ENCODE assay signal across 9 cellular contexts in genomic region chr6:34663887-34664269, GRCh38. TPM values are rescaled to one million over a fixed set of nuclear protein-coding genes. Genes with fewer than 3 reads are reported as not detected.
DNase-seq lines count a peak whose midpoint lies in the region; ATAC-seq lines count a peak whose summit lies in the region.
"Had no signal": no experiment of that assay in that cellular context is flagged by ENCODE, and none has a peak within 500 bp of the region (broad histone marks: within the 10 kb centered on the region; RNA-seq: fewer than 3 reads in every experiment).

No MANE protein-coding gene starts in this region.

- H3K4me3 Mint-ChIP-seq in activated CD4-positive, alpha-beta T cell treated with anti-CD3 and anti-CD28 coated beads, Interleukin-2, amount 10 ng/mL, durations not matched to agents 24 days and 14 days, result peak overlapping the region; percentile 43
- no peak overlapping the region for H3K4me3 Mint-ChIP-seq in T-cell
- H3K4me3 Mint-ChIP-seq in stimulated activated naive CD8-positive, alpha-beta T cell treated with anti-CD3 and anti-CD28 coated beads, Interleukin-15, amount 100 ng/mL, for 72 hours, result peak overlapping the region in 1 of 2 donors; percentile 48

- peaks cover 14% of the 10 kb centered on the region for H3K36me3 Mint-ChIP-seq in activated CD4-positive, alpha-beta T cell treated with anti-CD3 and anti-CD28 coated beads, Interleukin-2, amount 10 ng/mL, durations not matched to agents 24 days and 14 days (ENCODE audit: low read depth)
- peaks cover 10% of the 10 kb centered on the region for H3K36me3 Mint-ChIP-seq in T-cell

- H3K4me1 Mint-ChIP-seq in activated CD4-positive, alpha-beta T cell treated with anti-CD3 and anti-CD28 coated beads, Interleukin-2, amount 10 ng/mL, durations not matched to agents 24 days and 14 days, result peaks cover 28% of the 10 kb centered on the region
- H3K4me1 Mint-ChIP-seq in T-cell, result peaks cover 58 to 67% (median 64%) of the 10 kb centered on the region in 3 donors
- peaks cover 55% of the 10 kb centered on the region for H3K4me1 Mint-ChIP-seq in stimulated activated naive CD8-positive, alpha-beta T cell treated with anti-CD3 and anti-CD28 coated beads, Interleukin-15, amount 100 ng/mL, for 72 hours

- H3K27ac Mint-ChIP-seq in activated CD4-positive, alpha-beta T cell treated with anti-CD3 and anti-CD28 coated beads, Interleukin-2, amount 10 ng/mL, durations not matched to agents 24 days and 14 days, result peak overlapping the region; percentile 82
- peak overlapping the region; percentile 45 to 93 for H3K27ac Mint-ChIP-seq in T-cell
- peak overlapping the region; percentile 84 to 89 for H3K27ac Mint-ChIP-seq in stimulated activated naive CD8-positive, alpha-beta T cell treated with anti-CD3 and anti-CD28 coated beads, Interleukin-15, amount 100 ng/mL, for 72 hours

- POLR2A ChIA-PET in T-cell (lab: Charles Lee), result no interaction called here

- no peaks in the 10 kb centered on the region for H3K27me3 Mint-ChIP-seq in activated CD4-positive, alpha-beta T cell treated with anti-CD3 and anti-CD28 coated beads, Interleukin-2, amount 10 ng/mL, durations not matched to agents 24 days and 14 days
- H3K27me3 Mint-ChIP-seq in T-cell, result no peaks in the 10 kb centered on the region
- H3K27me3 Mint-ChIP-seq in stimulated activated naive CD8-positive, alpha-beta T cell treated with anti-CD3 and anti-CD28 coated beads, Interleukin-15, amount 100 ng/mL, for 72 hours, result no peaks in the 10 kb centered on the region

- intact Hi-C loops in activated CD4-positive, alpha-beta T cell treated with anti-CD3 and anti-CD28 coated beads, Interleukin-2, amount 10 ng/mL, durations not matched to agents 24 days and 14 days (cut with micrococcal nuclease), result no loop called here

- H3K9me3 Mint-ChIP-seq in activated CD4-positive, alpha-beta T cell treated with anti-CD3 and anti-CD28 coated beads, Interleukin-2, amount 10 ng/mL, durations not matched to agents 24 days and 14 days, result peaks cover 7% of the 10 kb centered on the region
- H3K9me3 Mint-ChIP-seq in T-cell, result no peaks in the 10 kb centered on the region
- H3K9me3 Mint-ChIP-seq in stimulated activated naive CD8-positive, alpha-beta T cell treated with anti-CD3 and anti-CD28 coated beads, Interleukin-15, amount 100 ng/mL, for 72 hours, result peaks cover 0 to 4% of the 10 kb centered on the region in 2 donors

- ATAC-seq in T-cell (replicated peaks in 1 of 4), result no peak
- ATAC-seq in stimulated activated naive CD8-positive, alpha-beta T cell treated with anti-CD3 and anti-CD28 coated beads, Interleukin-15, amount 100 ng/mL, for 72 hours, result no peak

- no peak for DNase-seq in activated CD4-positive, alpha-beta T cell treated with anti-CD3 and anti-CD28 coated beads, Interleukin-2, amount 10 ng/mL, durations not matched to agents 24 days and 14 days
- DNase-seq in activated CD4-positive, alpha-beta T cell treated with anti-CD3 and anti-CD28 coated beads, Interleukin-2, amount 50 U/mL, for 4 hours, result no peak
- no peak for DNase-seq in T-cell
- DNase-seq in globus pallidus (ENCODE audit: low spot score), result peak; percentile 21
- DNase-seq in stimulated activated naive CD8-positive, alpha-beta T cell treated with anti-CD3 and anti-CD28 coated beads, Interleukin-15, amount 100 ng/mL, for 72 hours, result no peak
- no peak for DNase-seq in cerebellar cortex (ENCODE audit: low spot score)
- no peak for DNase-seq in midbrain (lab: John Stamatoyannopoulos, UW)
- DNase-seq in NCI-H1417 treated with DMSO at 0.1 percent for 48 hours (lab: John Stamatoyannopoulos, UW), result no peak
- DNase-seq: NCI-H2029 had no signal

- CTCF ChIA-PET in T-cell (lab: Charles Lee), result interaction anchor here in 1 of 2 donors (1.1 to 1.3 kb wide), 2 partner anchors 9 to 12 kb away, joined by 3 to 4 read pairs; no protein-coding TSS in a partner anchor

RNA-seq across cellular contexts. Expression of gene ILRUN, which starts 32.7 kb away (rescaled TPM):
- total RNA-seq in activated CD4-positive, alpha-beta T cell treated with anti-CD3 and anti-CD28 coated beads, Interleukin-2, amount 10 ng/mL, durations not matched to agents 24 days and 14 days, result 65.4 and 67.2 TPM in 2 replicates
- 10 to 100 TPM; 61.0 to 76.6 (median 65.1) TPM for total RNA-seq in T-cell
